Comparison of ENCODE assay signal across 1 cellular context in the genomic region with DNA sequence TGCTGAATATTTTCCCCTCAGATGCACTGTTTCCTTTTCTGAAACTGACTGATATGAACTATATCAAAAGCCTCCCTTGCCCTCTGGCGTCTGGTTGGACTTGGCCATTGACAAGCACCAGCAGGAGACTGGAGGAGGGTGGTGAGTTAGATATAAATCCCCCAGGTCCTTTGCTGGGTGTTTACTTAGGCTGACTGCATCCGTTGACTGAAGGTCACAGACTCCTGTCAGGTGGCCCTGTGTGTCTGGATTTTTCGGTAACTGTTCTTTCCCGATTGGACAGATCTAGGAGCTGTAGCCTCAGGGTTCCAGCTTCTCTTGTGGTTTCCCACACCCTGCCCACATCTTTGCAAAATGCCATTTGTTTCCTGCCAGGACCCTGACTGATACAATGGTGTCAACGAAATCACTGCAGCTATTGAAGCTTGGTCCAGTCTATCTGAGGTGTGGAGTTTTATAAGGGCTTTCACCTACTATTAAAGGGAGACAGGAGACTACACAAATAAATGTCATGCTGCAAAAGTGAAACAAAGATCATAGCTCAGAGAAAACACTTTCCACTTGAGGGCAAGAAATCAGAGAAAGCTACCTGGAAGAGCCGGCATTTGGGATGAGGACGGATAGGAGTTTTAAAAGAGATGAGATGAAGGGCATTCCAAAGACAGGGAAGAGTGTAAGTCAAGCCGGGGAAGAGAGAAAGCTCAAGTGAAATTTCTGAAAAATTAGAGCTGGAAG.
TF ChIP-seq lines count a peak whose summit lies in the region.

No MANE protein-coding gene starts in this region.

TF ChIP-seq in HepG2, 621 proteins besides CTCF, POLR2A, EP300 and RAD21 (continued from another document and continues in another):
- TF ChIP-seq, protein P1, sequence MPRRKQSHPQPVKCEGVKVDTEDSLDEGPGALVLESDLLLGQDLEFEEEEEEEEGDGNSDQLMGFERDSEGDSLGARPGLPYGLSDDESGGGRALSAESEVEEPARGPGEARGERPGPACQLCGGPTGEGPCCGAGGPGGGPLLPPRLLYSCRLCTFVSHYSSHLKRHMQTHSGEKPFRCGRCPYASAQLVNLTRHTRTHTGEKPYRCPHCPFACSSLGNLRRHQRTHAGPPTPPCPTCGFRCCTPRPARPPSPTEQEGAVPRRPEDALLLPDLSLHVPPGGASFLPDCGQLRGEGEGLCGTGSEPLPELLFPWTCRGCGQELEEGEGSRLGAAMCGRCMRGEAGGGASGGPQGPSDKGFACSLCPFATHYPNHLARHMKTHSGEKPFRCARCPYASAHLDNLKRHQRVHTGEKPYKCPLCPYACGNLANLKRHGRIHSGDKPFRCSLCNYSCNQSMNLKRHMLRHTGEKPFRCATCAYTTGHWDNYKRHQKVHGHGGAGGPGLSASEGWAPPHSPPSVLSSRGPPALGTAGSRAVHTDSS (CRISPR knock-in tag; conservative IDR thresholded peaks at IDR 0.05): no peak
- TF ChIP-seq PHF5A (CRISPR knock-in tag; IDR thresholded peaks at IDR 0.05; ENCODE audit: low read depth, unreplicated experiment) (no peak), HCFC1 (IDR thresholded peaks at IDR 0.05; ENCODE audit: low read depth, low read length) (no peak), POGZ (CRISPR knock-in tag; IDR thresholded peaks at IDR 0.05) (peak; percentile 73), ZNF879 (CRISPR knock-in tag; IDR thresholded peaks at IDR 0.05) (no peak), ZNF841 (CRISPR knock-in tag; IDR thresholded peaks at IDR 0.05; ENCODE audit: borderline replicate concordance) (no peak), HOXA9 (CRISPR knock-in tag; IDR thresholded peaks at IDR 0.05; ENCODE audit: borderline replicate concordance) (no peak), ZSCAN20 (CRISPR knock-in tag; IDR thresholded peaks at IDR 0.05; ENCODE audit: borderline replicate concordance) (no peak), ZNF781 (CRISPR knock-in tag; IDR thresholded peaks at IDR 0.05; ENCODE audit: borderline replicate concordance, not compliant biosample characterization) (no peak), ZNF547 (CRISPR knock-in tag; IDR thresholded peaks at IDR 0.05) (no peak), TEAD3 (CRISPR knock-in tag; optimal IDR thresholded peaks at IDR 0.05; ENCODE audit: borderline replicate concordance) (no peak), HIC2 (CRISPR knock-in tag; IDR thresholded peaks at IDR 0.05; ENCODE audit: low read depth) (no peak), SNAPC5 (CRISPR knock-in tag; IDR thresholded peaks at IDR 0.05; ENCODE audit: borderline replicate concordance) (no peak), SNRNP70 (IDR thresholded peaks at IDR 0.05; ENCODE audit: low read depth, low read length) (no peak), ZNF574 (CRISPR knock-in tag; IDR thresholded peaks at IDR 0.05) (peak; percentile 45), ZNF589 (CRISPR knock-in tag; conservative IDR thresholded peaks at IDR 0.05) (no peak), SRF (IDR thresholded peaks at IDR 0.05; ENCODE audit: low read depth, low read length) (no peak), ZBTB7A (CRISPR knock-in tag; IDR thresholded peaks at IDR 0.05) (no peak), CCDC6 (CRISPR knock-in tag; IDR thresholded peaks at IDR 0.05) (no peak), ZNF143 (CRISPR knock-in tag; IDR thresholded peaks at IDR 0.05) (no peak), HOMEZ (CRISPR knock-in tag; IDR thresholded peaks at IDR 0.05; ENCODE audit: low read depth) (peak; percentile 87), ZNF724P (CRISPR knock-in tag; IDR thresholded peaks at IDR 0.05; ENCODE audit: borderline replicate concordance) (no peak), ZNF33A (CRISPR knock-in tag; IDR thresholded peaks at IDR 0.05; ENCODE audit: borderline replicate concordance) (no peak), SUZ12 (IDR thresholded peaks at IDR 0.05; ENCODE audit: low read depth, low read length) (no peak), HHEX (CRISPR knock-in tag; IDR thresholded peaks at IDR 0.05) (no peak), ZNF614 (CRISPR knock-in tag; IDR thresholded peaks at IDR 0.05; ENCODE audit: borderline replicate concordance) (0 out of 2 replicates have a peak, but pooled peaks have one; percentile 50), TCF7 (IDR thresholded peaks at IDR 0.05; ENCODE audit: low read depth) (no peak), CC2D1A (CRISPR knock-in tag; IDR thresholded peaks at IDR 0.05) (no peak), ATAD3A (CRISPR knock-in tag; IDR thresholded peaks at IDR 0.05) (no peak), ATM (IDR thresholded peaks at IDR 0.05; ENCODE audit: borderline replicate concordance) (no peak), MAFF (IDR thresholded peaks at IDR 0.05; ENCODE audit: low read depth, low read length) (no peak), CENPX (CRISPR knock-in tag; IDR thresholded peaks at IDR 0.05) (no peak), ZNF503 (CRISPR knock-in tag; IDR thresholded peaks at IDR 0.05) (no peak), GZF1 (CRISPR knock-in tag; IDR thresholded peaks at IDR 0.05) (no peak), HNRNPK (IDR thresholded peaks at IDR 0.05; ENCODE audit: low read depth, low read length, poor library complexity, severe bottlenecking) (no peak)
- TF ChIP-seq, protein P2, sequence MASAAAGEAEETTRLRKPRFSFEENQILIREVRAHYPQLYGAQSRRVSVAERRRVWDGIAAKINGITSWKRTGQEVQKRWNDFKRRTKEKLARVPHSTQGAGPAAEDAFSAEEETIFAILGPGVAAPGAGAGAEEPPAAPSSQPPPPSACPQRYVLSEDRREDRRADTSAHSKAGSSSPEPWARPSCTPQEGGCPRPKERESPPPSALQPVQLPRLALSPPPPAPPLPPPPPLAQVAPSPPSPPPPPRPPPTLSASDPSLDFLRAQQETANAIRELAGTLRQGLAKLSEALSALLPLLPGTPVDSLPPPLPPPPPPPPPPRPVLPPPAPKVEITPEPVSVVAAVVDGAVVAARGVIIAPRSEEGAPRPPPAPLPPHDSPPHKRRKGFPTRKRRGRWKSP (CRISPR knock-in tag; IDR thresholded peaks at IDR 0.05): no peak
- TF ChIP-seq, protein P3, sequence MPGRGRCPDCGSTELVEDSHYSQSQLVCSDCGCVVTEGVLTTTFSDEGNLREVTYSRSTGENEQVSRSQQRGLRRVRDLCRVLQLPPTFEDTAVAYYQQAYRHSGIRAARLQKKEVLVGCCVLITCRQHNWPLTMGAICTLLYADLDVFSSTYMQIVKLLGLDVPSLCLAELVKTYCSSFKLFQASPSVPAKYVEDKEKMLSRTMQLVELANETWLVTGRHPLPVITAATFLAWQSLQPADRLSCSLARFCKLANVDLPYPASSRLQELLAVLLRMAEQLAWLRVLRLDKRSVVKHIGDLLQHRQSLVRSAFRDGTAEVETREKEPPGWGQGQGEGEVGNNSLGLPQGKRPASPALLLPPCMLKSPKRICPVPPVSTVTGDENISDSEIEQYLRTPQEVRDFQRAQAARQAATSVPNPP (CRISPR knock-in tag; IDR thresholded peaks at IDR 0.05): no peak
- TF ChIP-seq, protein P4, sequence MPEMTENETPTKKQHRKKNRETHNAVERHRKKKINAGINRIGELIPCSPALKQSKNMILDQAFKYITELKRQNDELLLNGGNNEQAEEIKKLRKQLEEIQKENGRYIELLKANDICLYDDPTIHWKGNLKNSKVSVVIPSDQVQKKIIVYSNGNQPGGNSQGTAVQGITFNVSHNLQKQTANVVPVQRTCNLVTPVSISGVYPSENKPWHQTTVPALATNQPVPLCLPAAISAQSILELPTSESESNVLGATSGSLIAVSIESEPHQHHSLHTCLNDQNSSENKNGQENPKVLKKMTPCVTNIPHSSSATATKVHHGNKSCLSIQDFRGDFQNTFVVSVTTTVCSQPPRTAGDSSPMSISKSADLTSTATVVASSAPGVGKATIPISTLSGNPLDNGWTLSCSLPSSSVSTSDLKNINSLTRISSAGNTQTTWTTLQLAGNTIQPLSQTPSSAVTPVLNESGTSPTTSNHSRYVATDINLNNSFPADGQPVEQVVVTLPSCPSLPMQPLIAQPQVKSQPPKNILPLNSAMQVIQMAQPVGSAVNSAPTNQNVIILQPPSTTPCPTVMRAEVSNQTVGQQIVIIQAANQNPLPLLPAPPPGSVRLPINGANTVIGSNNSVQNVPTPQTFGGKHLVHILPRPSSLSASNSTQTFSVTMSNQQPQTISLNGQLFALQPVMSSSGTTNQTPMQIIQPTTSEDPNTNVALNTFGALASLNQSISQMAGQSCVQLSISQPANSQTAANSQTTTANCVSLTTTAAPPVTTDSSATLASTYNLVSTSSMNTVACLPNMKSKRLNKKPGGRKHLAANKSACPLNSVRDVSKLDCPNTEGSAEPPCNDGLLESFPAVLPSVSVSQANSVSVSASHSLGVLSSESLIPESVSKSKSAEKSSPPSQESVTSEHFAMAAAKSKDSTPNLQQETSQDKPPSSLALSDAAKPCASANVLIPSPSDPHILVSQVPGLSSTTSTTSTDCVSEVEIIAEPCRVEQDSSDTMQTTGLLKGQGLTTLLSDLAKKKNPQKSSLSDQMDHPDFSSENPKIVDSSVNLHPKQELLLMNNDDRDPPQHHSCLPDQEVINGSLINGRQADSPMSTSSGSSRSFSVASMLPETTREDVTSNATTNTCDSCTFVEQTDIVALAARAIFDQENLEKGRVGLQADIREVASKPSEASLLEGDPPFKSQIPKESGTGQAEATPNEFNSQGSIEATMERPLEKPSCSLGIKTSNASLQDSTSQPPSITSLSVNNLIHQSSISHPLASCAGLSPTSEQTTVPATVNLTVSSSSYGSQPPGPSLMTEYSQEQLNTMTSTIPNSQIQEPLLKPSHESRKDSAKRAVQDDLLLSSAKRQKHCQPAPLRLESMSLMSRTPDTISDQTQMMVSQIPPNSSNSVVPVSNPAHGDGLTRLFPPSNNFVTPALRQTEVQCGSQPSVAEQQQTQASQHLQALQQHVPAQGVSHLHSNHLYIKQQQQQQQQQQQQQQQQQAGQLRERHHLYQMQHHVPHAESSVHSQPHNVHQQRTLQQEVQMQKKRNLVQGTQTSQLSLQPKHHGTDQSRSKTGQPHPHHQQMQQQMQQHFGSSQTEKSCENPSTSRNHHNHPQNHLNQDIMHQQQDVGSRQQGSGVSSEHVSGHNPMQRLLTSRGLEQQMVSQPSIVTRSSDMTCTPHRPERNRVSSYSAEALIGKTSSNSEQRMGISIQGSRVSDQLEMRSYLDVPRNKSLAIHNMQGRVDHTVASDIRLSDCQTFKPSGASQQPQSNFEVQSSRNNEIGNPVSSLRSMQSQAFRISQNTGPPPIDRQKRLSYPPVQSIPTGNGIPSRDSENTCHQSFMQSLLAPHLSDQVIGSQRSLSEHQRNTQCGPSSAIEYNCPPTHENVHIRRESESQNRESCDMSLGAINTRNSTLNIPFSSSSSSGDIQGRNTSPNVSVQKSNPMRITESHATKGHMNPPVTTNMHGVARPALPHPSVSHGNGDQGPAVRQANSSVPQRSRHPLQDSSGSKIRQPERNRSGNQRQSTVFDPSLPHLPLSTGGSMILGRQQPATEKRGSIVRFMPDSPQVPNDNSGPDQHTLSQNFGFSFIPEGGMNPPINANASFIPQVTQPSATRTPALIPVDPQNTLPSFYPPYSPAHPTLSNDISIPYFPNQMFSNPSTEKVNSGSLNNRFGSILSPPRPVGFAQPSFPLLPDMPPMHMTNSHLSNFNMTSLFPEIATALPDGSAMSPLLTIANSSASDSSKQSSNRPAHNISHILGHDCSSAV (CRISPR knock-in tag; IDR thresholded peaks at IDR 0.05; ENCODE audit: borderline replicate concordance): no peak
